18 cellular contexts compared by ENCODE assay signal in the genomic region with DNA sequence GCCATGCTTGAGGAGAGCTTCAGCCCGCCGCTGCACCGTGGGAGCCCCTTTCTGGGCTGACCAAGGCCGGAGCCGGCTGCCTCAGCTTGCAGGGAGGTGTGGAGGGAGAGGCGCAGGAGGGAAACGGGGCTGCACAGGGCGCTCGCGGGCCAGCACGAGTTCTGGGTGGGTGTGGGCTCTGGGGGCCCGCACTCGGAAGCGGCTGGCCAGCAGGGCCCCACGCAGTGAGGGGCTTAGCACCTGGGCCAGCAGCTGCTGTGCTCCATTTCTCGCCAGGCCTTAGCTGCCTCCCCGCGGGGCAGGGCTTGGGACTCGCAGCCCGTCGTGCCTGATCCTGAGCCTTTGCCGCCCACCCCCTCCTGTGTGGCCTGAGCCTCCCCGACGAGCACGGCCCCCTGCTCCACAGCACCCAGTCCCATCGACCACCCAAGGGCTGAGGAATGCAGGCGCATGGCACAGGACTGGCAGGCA.
A peak's percentile ranks its signal among the peaks of the same experiment; 100 is the strongest.
DNase-seq lines count a peak whose midpoint lies in the region; ATAC-seq, FAIRE-seq and TF ChIP-seq lines count a peak whose summit lies in the region.
"Had no signal": no experiment of that assay in that cellular context is flagged by ENCODE, and none has a peak within 500 bp of the region (broad histone marks: within the 10 kb centered on the region; RNA-seq: fewer than 3 reads in every experiment).

No MANE protein-coding gene starts in this region.

- H4K20me1 ChIP-seq in SK-N-SH (ENCODE audit: insufficient read depth) (no peaks in the 10 kb centered on the region), GM23248 (ENCODE audit: insufficient read depth) (no peaks in the 10 kb centered on the region)
- H4K20me1 ChIP-seq: BLaER1 had no signal

- H3K4me1 Mint-ChIP-seq in stimulated activated memory B cell treated with anti-CD40 and anti-IgM and Interleukin-4, amounts not matched to agents 10 μg/mL and 1 μg/mL and 100 μg/mL, for 72 hours: no peaks in the 10 kb centered on the region
- H3K4me1 Mint-ChIP-seq: CD14-positive monocyte had no signal

- H3K36me3 ChIP-seq in SK-N-SH (replicated peaks in 1 of 2; ENCODE audit: control insufficient read depth in 1 of 2, insufficient read depth in 2 of 2, low read length in 1 of 2) (no peaks in the 10 kb centered on the region), GM23248 (ENCODE audit: low read depth) (no peaks in the 10 kb centered on the region), kidney (ENCODE audit: control insufficient read depth in 1 of 2, insufficient read depth in 2 of 2, low read length in 2 of 2) (no peaks in the 10 kb centered on the region), A673 (ENCODE audit: insufficient read depth, low read length, poor library complexity, severe bottlenecking) (no peaks in the 10 kb centered on the region)
- H3K36me3 ChIP-seq: BLaER1 had no signal

- no peaks in the 10 kb centered on the region for H3F3A ChIP-seq in SK-N-SH (replicated peaks; ENCODE audit: insufficient read depth)
- no peaks in the 10 kb centered on the region for H3F3A ChIP-seq in GM23248 (ENCODE audit: insufficient read depth)

- CTCF ChIA-PET in SK-N-SH (lab: Yijun Ruan, JAX) (no interaction called here), A673 (lab: Charles Lee) (no interaction called here)

- POLR2A ChIA-PET in SK-N-SH (lab: Yijun Ruan, JAX) (no interaction called here), A673 (lab: Charles Lee; ENCODE audit: low non-redundant PET) (no interaction called here)

- H3K4me3 ChIP-seq in SK-N-SH (ENCODE audit: low read depth in 2 of 2, low read length in 1 of 2) (no peak overlapping the region), GM23248 (no peak overlapping the region), kidney (ENCODE audit: low read length in 2 of 2) (no peak overlapping the region), A673 (ENCODE audit: low read depth, low read length, poor library complexity, severe bottlenecking) (no peak overlapping the region)
- H3K4me3 ChIP-seq: A549, BLaER1 had no signal

- FAIRE-seq in kidney (lab: Jason Lieb, UNC): no peak
- FAIRE-seq: A549, HTR-8/SVneo had no signal

- TF ChIP-seq CTCF in SK-N-SH (IDR thresholded peaks at IDR 0.05) (no peak), kidney (IDR thresholded peaks at IDR 0.05; ENCODE audit: borderline replicate concordance, extremely low read depth, insufficient read depth) (no peak), A673 (conservative IDR thresholded peaks at IDR 0.05; ENCODE audit: low read depth, low read length) (no peak)

- BruUV-seq in A673 (replicated peaks; lab: Mats Ljungman, UMichigan): no TSS peak

- no peak overlapping the region for H3K27ac ChIP-seq in SK-N-SH (ENCODE audit: low read depth in 2 of 2, low read length in 1 of 2)
- no peak overlapping the region for H3K27ac ChIP-seq in GM23248
- H3K27ac ChIP-seq in kidney (ENCODE audit: low read depth in 2 of 2, low read length in 2 of 2): no peak overlapping the region
- no peak overlapping the region for H3K27ac ChIP-seq in A673 (ENCODE audit: low read depth, low read length, poor library complexity, severe bottlenecking)
- H3K27ac ChIP-seq: 22Rv1, A549, BLaER1 had no signal

- no peaks in the 10 kb centered on the region for H3K36me3 Mint-ChIP-seq in stimulated activated memory B cell treated with anti-CD40 and anti-IgM and Interleukin-4, amounts not matched to agents 10 μg/mL and 1 μg/mL and 100 μg/mL, for 72 hours
- H3K36me3 Mint-ChIP-seq: CD14-positive monocyte; CD4-positive, alpha-beta memory T cell had no signal

- H3K9ac ChIP-seq in SK-N-SH (no peak overlapping the region), GM23248 (no peak overlapping the region), kidney (ENCODE audit: low read length in 2 of 2) (no peak overlapping the region)
- H3K9ac ChIP-seq: BLaER1 had no signal

- in situ Hi-C loops in GM23248 (cut with MboI): no loop called here

- H2AFZ ChIP-seq in SK-N-SH (ENCODE audit: low read depth) (0 out of 2 replicates have a peak overlapping the region, but pooled peaks have one; percentile 75), GM23248 (peak overlapping the region; percentile 72; the same call in 1 of the 2 replicates)

- H3K27ac Mint-ChIP-seq in stimulated activated memory B cell treated with anti-CD40 and anti-IgM and Interleukin-4, amounts not matched to agents 10 μg/mL and 1 μg/mL and 100 μg/mL, for 72 hours: no peak overlapping the region
- H3K27ac Mint-ChIP-seq: CD14-positive monocyte had no signal

- no peak for ATAC-seq in SK-N-SH treated with all-trans-retinoic acid at 6 μM for 48 hours
- ATAC-seq in stimulated activated memory B cell treated with anti-CD40 and anti-IgM and Interleukin-4, amounts not matched to agents 10 μg/mL and 1 μg/mL and 100 μg/mL, for 72 hours: peak; percentile 34
- ATAC-seq: A549, HCT116 had no signal

- no peaks in the 10 kb centered on the region for H3K9me3 ChIP-seq in SK-N-SH
- H3K9me3 ChIP-seq in GM23248 (ENCODE audit: low read depth): no peaks in the 10 kb centered on the region
- no peaks in the 10 kb centered on the region for H3K9me3 ChIP-seq in kidney (ENCODE audit: control insufficient read depth in 1 of 2, low read length in 2 of 2)
- no peaks in the 10 kb centered on the region for H3K9me3 ChIP-seq in A673 (ENCODE audit: low read depth, low read length, poor library complexity, severe bottlenecking)
- H3K9me3 ChIP-seq: A549 had no signal

- H3K79me2 ChIP-seq in SK-N-SH (ENCODE audit: insufficient read depth) (no peaks in the 10 kb centered on the region), GM23248 (ENCODE audit: insufficient read depth) (no peaks in the 10 kb centered on the region)

- intact Hi-C loops in kidney (cut with DNase I): no loop called here
- intact Hi-C loops in A673 (cut with micrococcal nuclease; ENCODE audit: unreplicated experiment): no loop called here

- DNase-seq in SK-N-SH (no peak), GM23248 (no peak), kidney (peak; percentile 57), D341Med (ENCODE audit: low spot score) (no peak), A673 (ENCODE audit: low spot score) (no peak)
- DNase-seq: CD4-positive, alpha-beta memory T cell; DMS79 treated with DMSO at 0.1 percent for 48 hours; GF-D8; GOT3; H7 had no signal

- no peak for TF ChIP-seq RAD21 in SK-N-SH (IDR thresholded peaks at IDR 0.05; ENCODE audit: low read length)

- H3K27me3 Mint-ChIP-seq in stimulated activated memory B cell treated with anti-CD40 and anti-IgM and Interleukin-4, amounts not matched to agents 10 μg/mL and 1 μg/mL and 100 μg/mL, for 72 hours: no peaks in the 10 kb centered on the region
- H3K27me3 Mint-ChIP-seq: CD4-positive, alpha-beta memory T cell had no signal

- 55% methylated on average over 3 of the region's 27 CpGs for WGBS in SK-N-SH (ENCODE audit: low lambda C conversion rate)
- 61% methylated on average over 21 to 27 of the region's 27 CpGs for WGBS in GM23248 (ENCODE audit: low coverage in 1 of 2, low lambda C conversion rate in 2 of 2, missing lambda C conversion rate in 2 of 2), 2 experiments

- H3K4me1 ChIP-seq in SK-N-SH (ENCODE audit: control insufficient read depth in 1 of 2, insufficient read depth in 2 of 2, low read depth in 1 of 2, low read length in 1 of 2) (no peaks in the 10 kb centered on the region; a peak in 1 of 4 replicates), GM23248 (ENCODE audit: insufficient read depth) (no peaks in the 10 kb centered on the region), kidney (ENCODE audit: control insufficient read depth in 1 of 2, insufficient read depth in 1 of 2, low read depth in 1 of 2, low read length in 2 of 2) (no peaks in the 10 kb centered on the region), A673 (ENCODE audit: insufficient read depth, low read length, poor library complexity, severe bottlenecking) (no peaks in the 10 kb centered on the region)
- H3K4me1 ChIP-seq: A549, BLaER1 had no signal

- no peak for TF ChIP-seq EP300 in SK-N-SH (IDR thresholded peaks at IDR 0.05; ENCODE audit: borderline replicate concordance in 1 of 2, low read depth in 1 of 2, low read length in 1 of 2)

- no peaks in the 10 kb centered on the region for H3K9me2 ChIP-seq in SK-N-SH
- H3K9me2 ChIP-seq in GM23248 (ENCODE audit: insufficient read depth): no peaks in the 10 kb centered on the region

- H3K9me3 Mint-ChIP-seq in stimulated activated memory B cell treated with anti-CD40 and anti-IgM and Interleukin-4, amounts not matched to agents 10 μg/mL and 1 μg/mL and 100 μg/mL, for 72 hours: peaks cover 3% of the 10 kb centered on the region
- H3K9me3 Mint-ChIP-seq: CD4-positive, alpha-beta memory T cell had no signal

- no peak overlapping the region; the same call in 1 of the 2 replicates for H3K4me2 ChIP-seq in SK-N-SH
- H3K4me2 ChIP-seq in GM23248 (ENCODE audit: unreplicated experiment): no peak overlapping the region

- no peaks in the 10 kb centered on the region for H3K27me3 ChIP-seq in SK-N-SH (ENCODE audit: insufficient read depth)
- no peaks in the 10 kb centered on the region for H3K27me3 ChIP-seq in GM23248 (replicated peaks; ENCODE audit: insufficient read depth)
- H3K27me3 ChIP-seq in A673 (replicated peaks; ENCODE audit: insufficient read depth, low read depth, low read length, poor library complexity): no peaks in the 10 kb centered on the region
- H3K27me3 ChIP-seq: BLaER1 had no signal

- no peak overlapping the region for H3K4me3 Mint-ChIP-seq in stimulated activated memory B cell treated with anti-CD40 and anti-IgM and Interleukin-4, amounts not matched to agents 10 μg/mL and 1 μg/mL and 100 μg/mL, for 72 hours
- H3K4me3 Mint-ChIP-seq: CD14-positive monocyte had no signal

TF ChIP-seq in SK-N-SH, 30 proteins besides CTCF, POLR2A, EP300 and RAD21:
- no peak for TF ChIP-seq TAF1 (IDR thresholded peaks at IDR 0.05; ENCODE audit: borderline replicate concordance, low read depth, low read length)

TF ChIP-seq in SK-N-SH treated with all-trans-retinoic acid at 6 μM for 48 hours, 23 proteins besides CTCF, POLR2A, EP300 and RAD21 (continues in another document):
- TF ChIP-seq, protein P1, sequence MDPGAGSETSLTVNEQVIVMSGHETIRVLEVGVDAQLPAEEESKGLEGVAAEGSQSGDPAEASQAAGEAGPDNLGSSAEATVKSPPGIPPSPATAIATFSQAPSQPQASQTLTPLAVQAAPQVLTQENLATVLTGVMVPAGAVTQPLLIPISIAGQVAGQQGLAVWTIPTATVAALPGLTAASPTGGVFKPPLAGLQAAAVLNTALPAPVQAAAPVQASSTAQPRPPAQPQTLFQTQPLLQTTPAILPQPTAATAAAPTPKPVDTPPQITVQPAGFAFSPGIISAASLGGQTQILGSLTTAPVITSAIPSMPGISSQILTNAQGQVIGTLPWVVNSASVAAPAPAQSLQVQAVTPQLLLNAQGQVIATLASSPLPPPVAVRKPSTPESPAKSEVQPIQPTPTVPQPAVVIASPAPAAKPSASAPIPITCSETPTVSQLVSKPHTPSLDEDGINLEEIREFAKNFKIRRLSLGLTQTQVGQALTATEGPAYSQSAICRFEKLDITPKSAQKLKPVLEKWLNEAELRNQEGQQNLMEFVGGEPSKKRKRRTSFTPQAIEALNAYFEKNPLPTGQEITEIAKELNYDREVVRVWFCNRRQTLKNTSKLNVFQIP (CRISPR knock-in tag; IDR thresholded peaks at IDR 0.05; ENCODE audit: borderline replicate concordance, low read depth): no peak
- TF ChIP-seq ZC3H10 (CRISPR knock-in tag; IDR thresholded peaks at IDR 0.05) (no peak), ZNF70 (CRISPR knock-in tag; IDR thresholded peaks at IDR 0.05) (no peak)
